In genomic region chr10:26832960-26833359, GRCh38 we compare ENCODE assay signal across 20 cellular contexts. TPM values are rescaled to one million over a fixed set of nuclear protein-coding genes. Genes with fewer than 3 reads are reported as not detected.
DNase-seq lines count a peak whose midpoint lies in the region; ATAC-seq and TF ChIP-seq lines count a peak whose summit lies in the region.
"Had no signal": no experiment of that assay in that cellular context is flagged by ENCODE, and none has a peak within 500 bp of the region (broad histone marks: within the 10 kb centered on the region; RNA-seq: fewer than 3 reads in every experiment).

No MANE protein-coding gene starts in this region.

- intact Hi-C loops in A673 (cut with micrococcal nuclease; ENCODE audit: unreplicated experiment), result no loop called here

- peak; percentile 18 for DNase-seq in A673 (ENCODE audit: low spot score)
- no peak for DNase-seq in naive B cell
- DNase-seq in SW480 (ENCODE audit: low spot score), result no peak
- DNase-seq in NCI-H1417 treated with DMSO at 0.1 percent for 48 hours (lab: John Stamatoyannopoulos, UW), result no peak
- no peak for DNase-seq in activated gamma-delta T cell (lab: John Stamatoyannopoulos, UW)
- DNase-seq: C1 segment of cervical spinal cord, DMS 273 treated with DMSO at 0.1 percent for 48 hours, GF-D8, HFFc6, NCI-H1048, NCI-H1694, NCI-H2107, NCI-H2227 treated with DMSO at 0.1 percent for 48 hours, NCI-H526 treated with DMSO at 0.1 percent for 48 hours, SJCRH30 had no signal

- no peak overlapping the region for H3K4me3 ChIP-seq in A673 (ENCODE audit: low read depth, low read length, poor library complexity, severe bottlenecking)
- H3K4me3 ChIP-seq in HEK293 (ENCODE audit: low read depth, low read length), result no peak overlapping the region
- H3K4me3 ChIP-seq: A549, SJCRH30 had no signal

- H3K4me1 ChIP-seq in A673 (ENCODE audit: insufficient read depth, low read length, poor library complexity, severe bottlenecking), result peaks cover 8% of the 10 kb centered on the region
- H3K4me1 ChIP-seq in HEK293 (ENCODE audit: control insufficient read depth, insufficient read depth, low read length), result peaks cover 11% of the 10 kb centered on the region
- H3K4me1 ChIP-seq: A549, SJCRH30 had no signal

- peaks cover 0 to 1% (median 0%) of the 10 kb centered on the region in 7 donors for H3K9me3 Mint-ChIP-seq in naive B cell
- H3K9me3 Mint-ChIP-seq: HFFc6 had no signal

- CTCF ChIA-PET in A673 (lab: Charles Lee), result no interaction called here
- CTCF ChIA-PET in HEK293 (lab: Yijun Ruan, JAX), result no interaction called here

- ATAC-seq in esophagus mucosa, result peak; percentile 23
- ATAC-seq in naive B cell (ENCODE audit: low read depth in 2 of 2), result no peak
- no peak for ATAC-seq in HG02623 (IDR thresholded peaks at IDR 0.05; ENCODE audit: unreplicated experiment)
- ATAC-seq: A549 had no signal

- TF ChIP-seq CTCF in A673 (conservative IDR thresholded peaks at IDR 0.05; ENCODE audit: low read depth, low read length) (no peak), HEK293 (tag by site-specific recombination; IDR thresholded peaks at IDR 0.05) (no peak)

- H3K27me3 Mint-ChIP-seq in naive B cell, result no peaks in the 10 kb centered on the region

- no TSS peak for BruUV-seq in A673 (replicated peaks; lab: Mats Ljungman, UMichigan)

- POLR2A ChIA-PET in A673 (lab: Charles Lee; ENCODE audit: low non-redundant PET) (no interaction called here), HEK293 (lab: Yijun Ruan, JAX) (interaction anchor here (0.7 kb wide), 1 partner anchor 11 kb away, joined by 3 read pairs; no protein-coding TSS in a partner anchor)

- H3K4me1 Mint-ChIP-seq in naive B cell, result peaks cover 53 to 79% (median 72%) of the 10 kb centered on the region in 3 donors

- H3K36me3 Mint-ChIP-seq in naive B cell, result peaks cover 0 to 6% of the 10 kb centered on the region in 2 donors

- H3K27ac ChIP-seq in A673 (ENCODE audit: low read depth, low read length, poor library complexity, severe bottlenecking) (no peak overlapping the region), HEK293 (ENCODE audit: extremely low read depth, low read depth, low read length) (no peak overlapping the region)
- H3K27ac ChIP-seq: A549, KMS-11, SJCRH30 had no signal

- H3K4me3 Mint-ChIP-seq in naive B cell, result peak overlapping the region in 2 of 8 donors; percentile 30 to 43
- H3K4me3 Mint-ChIP-seq: HFFc6 had no signal

- H3K36me3 ChIP-seq in A673 (ENCODE audit: insufficient read depth, low read length, poor library complexity, severe bottlenecking), result no peaks in the 10 kb centered on the region
- no peaks in the 10 kb centered on the region; a peak in 1 of 3 replicates for H3K36me3 ChIP-seq in HEK293 (ENCODE audit: control insufficient read depth in 2 of 2, insufficient read depth in 1 of 2, low read length in 2 of 2)
- H3K36me3 ChIP-seq: SJCRH30 had no signal

- peak overlapping the region; percentile 7 to 91 (median 30) for H3K27ac Mint-ChIP-seq in naive B cell
- H3K27ac Mint-ChIP-seq: HFFc6 had no signal

- no peaks in the 10 kb centered on the region for H3K27me3 ChIP-seq in A673 (replicated peaks; ENCODE audit: insufficient read depth, low read depth, low read length, poor library complexity)
- H3K27me3 ChIP-seq: SJCRH30 had no signal

- peaks cover 5% of the 10 kb centered on the region for H3K9me3 ChIP-seq in A673 (ENCODE audit: low read depth, low read length, poor library complexity, severe bottlenecking)
- H3K9me3 ChIP-seq in HEK293 (ENCODE audit: control insufficient read depth, insufficient read depth, low read depth, low read length), result no peaks in the 10 kb centered on the region
- H3K9me3 ChIP-seq: A549, SJCRH30 had no signal

TF ChIP-seq in HEK293, 187 proteins besides CTCF, POLR2A, EP300 and RAD21:
- TF ChIP-seq ZNF398 (tag by site-specific recombination; IDR thresholded peaks at IDR 0.05), result no peak
- TF ChIP-seq INSM2 (tag by site-specific recombination; IDR thresholded peaks at IDR 0.05), result no peak
- TF ChIP-seq ZNF692 (tag by site-specific recombination; IDR thresholded peaks at IDR 0.05), result no peak
- no peak for TF ChIP-seq ZNF510 (tag by site-specific recombination; IDR thresholded peaks at IDR 0.05; ENCODE audit: insufficient replicate concordance)
- no peak for TF ChIP-seq ZNF791 (tag by site-specific recombination; IDR thresholded peaks at IDR 0.05)
- TF ChIP-seq PRDM10 (tag by site-specific recombination; IDR thresholded peaks at IDR 0.05), result 0 out of 2 replicates have a peak, but pooled peaks have one; percentile 0

RNA-seq across cellular contexts. Expression of gene ABI1, which starts 27.8 kb away (rescaled TPM):
- 66.2 and 70.5 TPM in 2 replicates for total RNA-seq in A673 (2021)
- total RNA-seq in esophagus mucosa, result 67.0 TPM
- 100 to 1,000 TPM in 5 of 6 donors, 10 to 100 TPM in 1; 85.7 to 122 (median 108) TPM for polyA plus RNA-seq in naive B cell (ENCODE audit: low read depth in 6 of 6)
